In the genomic region with DNA sequence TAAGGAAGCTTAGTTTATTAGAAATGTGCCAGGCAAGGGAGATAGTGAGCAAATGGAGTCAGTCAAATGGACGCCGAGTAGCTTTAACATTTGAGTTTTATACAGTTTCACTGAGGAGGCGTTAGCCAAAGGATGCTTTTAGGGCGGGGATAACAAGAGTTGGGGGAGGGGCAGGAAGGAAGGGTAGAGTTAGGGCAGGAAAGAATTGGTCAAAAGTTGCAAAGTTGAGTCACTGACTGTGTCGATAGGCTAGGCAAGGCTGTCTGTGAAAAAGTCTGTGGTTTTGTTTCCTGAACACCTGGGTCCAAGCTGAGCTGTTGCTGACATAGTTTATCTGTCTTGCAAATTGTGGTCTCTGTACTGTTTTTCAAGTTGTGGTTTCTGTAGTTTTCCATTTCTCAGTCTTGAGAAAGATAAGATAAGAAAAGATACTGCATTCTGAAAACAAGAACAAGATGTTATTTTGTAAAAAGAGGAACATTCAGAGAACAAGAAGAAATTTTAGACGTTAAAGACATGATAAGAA, we compare ENCODE assay signal across 10 cellular contexts.
A peak's percentile ranks its signal among the peaks of the same experiment; 100 is the strongest.
DNase-seq lines count a peak whose midpoint lies in the region; ATAC-seq and TF ChIP-seq lines count a peak whose summit lies in the region.
"Had no signal": no experiment of that assay in that cellular context is flagged by ENCODE, and none has a peak within 500 bp of the region (broad histone marks: within the 10 kb centered on the region; RNA-seq: fewer than 3 reads in every experiment).

No MANE protein-coding gene starts in this region.

- ATAC-seq in GM18519 (IDR thresholded peaks at IDR 0.05; ENCODE audit: low FRiP score, unreplicated experiment) (peak; percentile 98), HG02938 (IDR thresholded peaks at IDR 0.05; ENCODE audit: unreplicated experiment) (peak; percentile 98), RWPE2 (ENCODE audit: low read depth) (peak; percentile 41; the same call in 1 of the 3 replicates)
- ATAC-seq: Panc1 had no signal

- no peaks in the 10 kb centered on the region for H3K4me1 ChIP-seq in RWPE2 (ENCODE audit: insufficient read depth, poor library complexity, severe bottlenecking)
- no peaks in the 10 kb centered on the region for H3K4me1 ChIP-seq in BE2C

- CTCF ChIA-PET in activated naive CD4-positive, alpha-beta T cell treated with anti-CD3 and anti-CD28 coated beads for 36 hours (lab: Charles Lee): interaction anchor here (0.7 to 1.4 kb wide), 6 partner anchors 11 to 205 kb away, joined by 3 to 5 read pairs (median 3); no protein-coding TSS in a partner anchor

- peak overlapping the region; percentile 99 for H3K27ac Mint-ChIP-seq in activated naive CD4-positive, alpha-beta T cell treated with anti-CD3 and anti-CD28 coated beads for 36 hours

- H3K4me3 Mint-ChIP-seq in activated naive CD4-positive, alpha-beta T cell treated with anti-CD3 and anti-CD28 coated beads for 36 hours: peak overlapping the region; percentile 55

- H3K4me1 Mint-ChIP-seq in activated naive CD4-positive, alpha-beta T cell treated with anti-CD3 and anti-CD28 coated beads for 36 hours (ENCODE audit: low read depth): peaks cover 58% of the 10 kb centered on the region

- no peak overlapping the region for H3K27ac ChIP-seq in RWPE2 (ENCODE audit: poor library complexity, severe bottlenecking)

- TF ChIP-seq CTCF in RWPE2 (IDR thresholded peaks at IDR 0.05; ENCODE audit: poor library complexity, severe bottlenecking) (no peak), BE2C (IDR thresholded peaks at IDR 0.05; ENCODE audit: low read depth, low read length) (no peak)

- intact Hi-C loops in activated naive CD4-positive, alpha-beta T cell treated with anti-CD3 and anti-CD28 coated beads for 36 hours (cut with micrococcal nuclease): loop anchor here (1.0 to 10.0 kb wide), 17 partner anchors 11 to 576 kb away; partner anchors contain the start of genes AMN1, BICD1, ETFBKMT and RESF1

- peaks cover 60% of the 10 kb centered on the region for H3K36me3 Mint-ChIP-seq in activated naive CD4-positive, alpha-beta T cell treated with anti-CD3 and anti-CD28 coated beads for 36 hours (ENCODE audit: low read depth)

- DNase-seq in RWPE2 (ENCODE audit: low spot score) (no peak), lung microvascular endothelial cell (ENCODE audit: low read depth in 2 of 2) (peak; percentile 47 to 95), BE2C (no peak), NCI-H774 (lab: John Stamatoyannopoulos, UW) (no peak)
- peak; percentile 96 for DNase-seq in activated naive CD4-positive, alpha-beta T cell treated with anti-CD3 and anti-CD28 coated beads for 36 hours
- DNase-seq in stimulated activated naive CD4-positive, alpha-beta T cell treated with Interleukin-2 at 50 U/mL for 16 hours (lab: John Stamatoyannopoulos, UW): peak; percentile 82

- no peaks in the 10 kb centered on the region for H3K27me3 ChIP-seq in RWPE2 (ENCODE audit: insufficient read depth, poor library complexity, severe bottlenecking)
- no peaks in the 10 kb centered on the region for H3K27me3 ChIP-seq in BE2C

- H3K36me3 ChIP-seq in RWPE2 (ENCODE audit: low read depth) (no peaks in the 10 kb centered on the region), BE2C (no peaks in the 10 kb centered on the region)
- H3K36me3 ChIP-seq: thoracic aorta had no signal

- H3K4me3 ChIP-seq in RWPE2 (ENCODE audit: severe bottlenecking) (no peak overlapping the region), BE2C (ENCODE audit: low read depth, low read length) (no peak overlapping the region)
- H3K4me3 ChIP-seq: thoracic aorta had no signal

- H3K9me3 ChIP-seq in RWPE2 (ENCODE audit: severe bottlenecking): no peaks in the 10 kb centered on the region
- no peaks in the 10 kb centered on the region for H3K9me3 ChIP-seq in BE2C
- H3K9me3 ChIP-seq: thoracic aorta had no signal

- no peaks in the 10 kb centered on the region for H3K27me3 Mint-ChIP-seq in activated naive CD4-positive, alpha-beta T cell treated with anti-CD3 and anti-CD28 coated beads for 36 hours (ENCODE audit: low read depth)

- peaks cover 57% of the 10 kb centered on the region for H3K9me3 Mint-ChIP-seq in activated naive CD4-positive, alpha-beta T cell treated with anti-CD3 and anti-CD28 coated beads for 36 hours

Comparison
In these comparisons a context has a peak if more than half of its experiments do, and no peak if none do; other contexts are left out.
1. ATAC-seq: peak in every context shown above with its lines; median percentile 98 in GM18519; 98 in HG02938; 41 in RWPE2.
2. DNase-seq: peak in activated naive CD4-positive, alpha-beta T cell treated with anti-CD3 and anti-CD28 coated beads for 36 hours (single experiment), lung microvascular endothelial cell (2 of 2) and stimulated activated naive CD4-positive, alpha-beta T cell treated with Interleukin-2 at 50 U/mL for 16 hours (single experiment); none in RWPE2 (single experiment), BE2C (single experiment) and NCI-H774 (single experiment).